Comparison of ENCODE assay signal across 17 cellular contexts in genomic region chr13:27401210-27401609, GRCh38. TPM values are rescaled to one million over a fixed set of nuclear protein-coding genes. Genes with fewer than 3 reads are reported as not detected.
A peak's percentile ranks its signal among the peaks of the same experiment; 100 is the strongest.
DNase-seq lines count a peak whose midpoint lies in the region; ATAC-seq, FAIRE-seq and TF ChIP-seq lines count a peak whose summit lies in the region.
"Had no signal": no experiment of that assay in that cellular context is flagged by ENCODE, and none has a peak within 500 bp of the region (broad histone marks: within the 10 kb centered on the region; RNA-seq: fewer than 3 reads in every experiment).

No MANE protein-coding gene starts in this region.

- H3K9me3 Mint-ChIP-seq in Caco-2 (ENCODE audit: unreplicated experiment), result peaks cover 9% of the 10 kb centered on the region
- no peaks in the 10 kb centered on the region for H3K9me3 Mint-ChIP-seq in activated naive CD4-positive, alpha-beta T cell treated with anti-CD3 and anti-CD28 coated beads for 36 hours
- H3K9me3 Mint-ChIP-seq: activated CD4-positive, alpha-beta memory T cell treated with anti-CD3 and anti-CD28 coated beads for 36 hours had no signal

- no peaks in the 10 kb centered on the region for H4K20me1 ChIP-seq in GM12878 (ENCODE audit: control insufficient read depth, insufficient read depth)

- no peak for TF ChIP-seq EP300 in GM12878 (IDR thresholded peaks at IDR 0.05; ENCODE audit: borderline replicate concordance in 1 of 2, control insufficient read depth in 1 of 2, low read depth in 2 of 2, low read length in 2 of 2)
- TF ChIP-seq EP300 in esophagus muscularis mucosa (IDR thresholded peaks at IDR 0.05), result no peak

- intact Hi-C loops in Caco-2 (cut with micrococcal nuclease; ENCODE audit: unreplicated experiment) (no loop called here), GM12878 (cut with micrococcal nuclease; ENCODE audit: unreplicated experiment) (no loop called here), esophagus muscularis mucosa (cut with DNase I) (no loop called here)
- intact Hi-C loops in activated naive CD4-positive, alpha-beta T cell treated with anti-CD3 and anti-CD28 coated beads for 36 hours (cut with micrococcal nuclease), result no loop called here

- no peaks in the 10 kb centered on the region for H3K27me3 ChIP-seq in Caco-2 (replicated peaks; ENCODE audit: control insufficient read depth, insufficient read depth, low read length)
- no peaks in the 10 kb centered on the region; a peak in 1 of 4 replicates for H3K27me3 ChIP-seq in GM12878 (replicated peaks in 1 of 2; ENCODE audit: control insufficient read depth in 2 of 2, insufficient read depth in 2 of 2, low read length in 1 of 2)
- no peaks in the 10 kb centered on the region for H3K27me3 ChIP-seq in mucosa of rectum (ENCODE audit: control insufficient read depth in 2 of 2, insufficient read depth in 2 of 2, low read length in 2 of 2)
- H3K27me3 ChIP-seq in esophagus muscularis mucosa, result no peaks in the 10 kb centered on the region
- H3K27me3 ChIP-seq: ovary had no signal

- no peak for TF ChIP-seq RAD21 in GM12878 (IDR thresholded peaks at IDR 0.05; ENCODE audit: insufficient read depth, low read depth, low read length)

- H3K36me3 ChIP-seq in Caco-2 (ENCODE audit: control insufficient read depth, insufficient read depth, low read length) (no peaks in the 10 kb centered on the region), GM12878 (ENCODE audit: control insufficient read depth in 2 of 2, insufficient read depth in 2 of 2, low read length in 1 of 2) (no peaks in the 10 kb centered on the region), mucosa of rectum (ENCODE audit: control insufficient read depth in 2 of 2, insufficient read depth in 2 of 2, low read length in 2 of 2) (no peaks in the 10 kb centered on the region), esophagus muscularis mucosa (no peaks in the 10 kb centered on the region)
- H3K36me3 ChIP-seq: ovary had no signal

- SMC1A ChIA-PET in GM12878 (lab: Charles Lee; ENCODE audit: uncharacterized antibody, unreplicated experiment), result no interaction called here

- POLR2A ChIA-PET in Caco-2 (lab: Charles Lee), result no interaction called here
- POLR2A ChIA-PET in GM12878 (lab: Charles Lee), result no interaction called here

- TF ChIP-seq CTCF in Caco-2 (IDR thresholded peaks at IDR 0.05; ENCODE audit: insufficient read depth in 1 of 2, low read depth in 1 of 2, low read length in 1 of 2, severe bottlenecking in 1 of 2, unreplicated experiment in 1 of 2) (no peak), GM12878 (IDR thresholded peaks at IDR 0.05 in 2 of 3, conservative IDR thresholded peaks at IDR 0.05 in 1 of 3; ENCODE audit: control insufficient read depth in 2 of 3, extremely low read depth in 1 of 3, insufficient read depth in 1 of 3, low read depth in 3 of 3, low read length in 3 of 3) (no peak), esophagus muscularis mucosa (IDR thresholded peaks at IDR 0.05) (no peak)

- FAIRE-seq in GM12878 (lab: Jason Lieb, UNC), result no peak
- FAIRE-seq: H54 had no signal

- ATAC-seq in GM12878 (no peak), GM19463 (IDR thresholded peaks at IDR 0.05; ENCODE audit: unreplicated experiment) (no peak)

- in situ Hi-C loops in GM12878 (cut with MboI), result no loop called here
- in situ Hi-C loops in ACHN (cut with HindIII; ENCODE audit: low pct_ligation_motif_present, low pct_unique_long_range_greater_than_20kb, low sequenced_read_pairs), result no loop called here

- H3K9me3 ChIP-seq in Caco-2, result no peaks in the 10 kb centered on the region
- H3K9me3 ChIP-seq in GM12878 (replicated peaks; ENCODE audit: control insufficient read depth, insufficient read depth, low read length), result no peaks in the 10 kb centered on the region; the same call in 2 of the 3 replicates
- no peaks in the 10 kb centered on the region for H3K9me3 ChIP-seq in mucosa of rectum (ENCODE audit: control insufficient read depth in 2 of 2, low read length in 2 of 2)
- no peaks in the 10 kb centered on the region for H3K9me3 ChIP-seq in esophagus muscularis mucosa
- H3K9me3 ChIP-seq: ovary had no signal

- peak overlapping the region; percentile 95 for H3K27ac Mint-ChIP-seq in Caco-2 (ENCODE audit: unreplicated experiment)
- H3K27ac Mint-ChIP-seq in activated naive CD4-positive, alpha-beta T cell treated with anti-CD3 and anti-CD28 coated beads for 36 hours, result no peak overlapping the region
- H3K27ac Mint-ChIP-seq: activated CD4-positive, alpha-beta memory T cell treated with anti-CD3 and anti-CD28 coated beads for 36 hours had no signal

- CTCF ChIA-PET in Caco-2 (lab: Charles Lee) (no interaction called here), GM12878 (lab: Yijun Ruan, JAX) (interaction anchor here (0.6 to 1.2 kb wide), 2 partner anchors 10 to 26 kb away, joined by 3 to 5 read pairs; no protein-coding TSS in a partner anchor)
- CTCF ChIA-PET in activated naive CD4-positive, alpha-beta T cell treated with anti-CD3 and anti-CD28 coated beads for 36 hours (lab: Charles Lee), result interaction anchor here (1.3 to 2.3 kb wide), 2 partner anchors 41 to 425 kb away, joined by 4 to 6 read pairs; no protein-coding TSS in a partner anchor

- H3K4me1 ChIP-seq in Caco-2 (peaks cover 42% of the 10 kb centered on the region), GM12878 (ENCODE audit: control insufficient read depth, insufficient read depth, low read length) (no peaks in the 10 kb centered on the region), mucosa of rectum (ENCODE audit: control insufficient read depth in 2 of 2, insufficient read depth in 2 of 2, low read length in 2 of 2) (peaks cover 24 to 47% of the 10 kb centered on the region in 2 donors), esophagus muscularis mucosa (peaks cover 14 to 25% (median 18%) of the 10 kb centered on the region in 4 donors)

- H3K27ac ChIP-seq in GM12878 (ENCODE audit: control insufficient read depth, insufficient read depth), result no peak overlapping the region
- peak overlapping the region; percentile 20 to 58 for H3K27ac ChIP-seq in mucosa of rectum (ENCODE audit: low read depth in 2 of 2, low read length in 2 of 2)
- H3K27ac ChIP-seq in esophagus muscularis mucosa (replicated peaks in 1 of 4), result no peak overlapping the region
- H3K27ac ChIP-seq: ovary had no signal

- H3K79me2 ChIP-seq in GM12878 (ENCODE audit: control insufficient read depth, insufficient read depth, low read length), result no peaks in the 10 kb centered on the region

- H3K9ac ChIP-seq in GM12878 (ENCODE audit: control insufficient read depth, insufficient read depth, low read length) (no peak overlapping the region), mucosa of rectum (ENCODE audit: low read depth in 1 of 2, low read length in 2 of 2) (no peak overlapping the region)

- RAD21 ChIA-PET in GM12878 (lab: Charles Lee; ENCODE audit: unreplicated experiment), result no interaction called here

- TF ChIP-seq POLR2A in GM12878 (IDR thresholded peaks at IDR 0.05; ENCODE audit: low read depth, low read length), result no peak
- no peak for TF ChIP-seq POLR2A in esophagus muscularis mucosa (IDR thresholded peaks at IDR 0.05; ENCODE audit: low read depth)

- WGBS in GM12878 (ENCODE audit: insufficient coverage, insufficient replicate concordance, low lambda C conversion rate, missing lambda C conversion rate), result 6% methylated on average over 3 of the region's 3 CpGs
- WGBS in esophagus muscularis mucosa, result 63% methylated on average over 2 of the region's 3 CpGs

- no peak overlapping the region for H2AFZ ChIP-seq in GM12878 (ENCODE audit: control insufficient read depth, low read depth, low read length)

- no TSS peak for BruUV-seq in Caco-2 (replicated peaks; lab: Mats Ljungman, UMichigan)
- no TSS peak for BruUV-seq in GM12878 (replicated peaks; lab: Mats Ljungman, UMichigan)

- H3K4me1 Mint-ChIP-seq in Caco-2 (ENCODE audit: low read depth, unreplicated experiment), result peaks cover 30% of the 10 kb centered on the region
- peaks cover 1% of the 10 kb centered on the region for H3K4me1 Mint-ChIP-seq in activated naive CD4-positive, alpha-beta T cell treated with anti-CD3 and anti-CD28 coated beads for 36 hours (ENCODE audit: low read depth)

- H3K27me3 Mint-ChIP-seq in Caco-2 (ENCODE audit: insufficient read depth, unreplicated experiment), result no peaks in the 10 kb centered on the region
- no peaks in the 10 kb centered on the region for H3K27me3 Mint-ChIP-seq in activated naive CD4-positive, alpha-beta T cell treated with anti-CD3 and anti-CD28 coated beads for 36 hours (ENCODE audit: low read depth)

- H3K4me3 ChIP-seq in Caco-2 (ENCODE audit: low read depth, low read length) (no peak overlapping the region), GM12878 (no peak overlapping the region), mucosa of rectum (ENCODE audit: low read length in 2 of 2) (peak overlapping the region in 1 of 2 donors; percentile 22), esophagus muscularis mucosa (no peak overlapping the region)
- H3K4me3 ChIP-seq: ovary had no signal

- H3K4me3 Mint-ChIP-seq in Caco-2 (ENCODE audit: unreplicated experiment), result no peak overlapping the region
- no peak overlapping the region for H3K4me3 Mint-ChIP-seq in activated naive CD4-positive, alpha-beta T cell treated with anti-CD3 and anti-CD28 coated beads for 36 hours
- H3K4me3 Mint-ChIP-seq: activated CD4-positive, alpha-beta memory T cell treated with anti-CD3 and anti-CD28 coated beads for 36 hours had no signal

- no peak overlapping the region for H3K4me2 ChIP-seq in GM12878 (ENCODE audit: control insufficient read depth, insufficient read depth)

- H3K36me3 Mint-ChIP-seq in Caco-2 (ENCODE audit: insufficient read depth, unreplicated experiment), result peaks cover 9% of the 10 kb centered on the region
- H3K36me3 Mint-ChIP-seq in activated naive CD4-positive, alpha-beta T cell treated with anti-CD3 and anti-CD28 coated beads for 36 hours (ENCODE audit: low read depth), result no peaks in the 10 kb centered on the region
- H3K36me3 Mint-ChIP-seq: activated CD4-positive, alpha-beta memory T cell treated with anti-CD3 and anti-CD28 coated beads for 36 hours had no signal

- no peak for DNase-seq in Caco-2
- peak; percentile 85 for DNase-seq in NOMO-1 treated with DMSO at 0.1 percent for 48 hours (lab: John Stamatoyannopoulos, UW; ENCODE audit: unreplicated experiment)
- DNase-seq in GM12878 (ENCODE audit: low read depth, low spot score), result no peak
- no peak for DNase-seq in ACHN
- DNase-seq in activated naive CD4-positive, alpha-beta T cell treated with anti-CD3 and anti-CD28 coated beads for 36 hours, result no peak
- no peak for DNase-seq in esophagus muscularis mucosa (ENCODE audit: extremely low spot score)
- DNase-seq: activated CD4-positive, alpha-beta memory T cell treated with anti-CD3 and anti-CD28 coated beads for 36 hours; hippocampal formation; mesenchymal stem cell; NCI-H1436 treated with DMSO at 0.1 percent for 48 hours; NCI-H69; ovary; stimulated activated CD4-positive, alpha-beta T cell treated with anti-CD3 and anti-CD28 coated beads, Interleukin-1b, Interleukin-23, amount 100 ng/mL, for 48 hours; stimulated activated naive CD4-positive, alpha-beta T cell had no signal

RNA-seq across cellular contexts. Expression of gene GTF3A, which starts 23.2 kb away (rescaled TPM):
- 132 and 141 TPM in 2 replicates for total RNA-seq in Caco-2 (2022)
- 46.3 and 49.6 TPM in 2 replicates for total RNA-seq in GM12878 (2013; cell fraction: nucleolus; rRNA removed)
- 232 TPM in 2 replicates for total RNA-seq in GM12878 (2014; rRNA removed)
- 247 and 249 TPM in 2 replicates for total RNA-seq in GM12878 (2014; rRNA removed; fragmentation: Illumina TruSeq; extraction: Trizol)
- 192 and 201 TPM in 2 replicates for total RNA-seq in GM12878 (2021)
- polyA plus RNA-seq in GM12878 (2011; ENCODE audit: low read depth), result 91.2 TPM
- polyA plus RNA-seq in GM12878 (2011; rRNA removed), result 150 and 204 TPM in 2 replicates
- 91.1 and 113 TPM in 2 replicates for polyA plus RNA-seq in GM12878 (2011; cell fraction: cytosol; rRNA removed)
- 81.1 and 86.9 TPM in 2 replicates for polyA plus RNA-seq in GM12878 (2011; cell fraction: nucleus; rRNA removed)
- 94.7 and 123 TPM in 2 replicates for polyA plus RNA-seq in GM12878 (2012)
- polyA plus RNA-seq in GM12878 (2014; fragmentation: Illumina TruSeq; extraction: Trizol), result 350 and 400 TPM in 2 replicates
- 100 to 1,000 TPM in 1 of 2 experiments, 10 to 100 TPM in 1; 74.2 to 187 TPM for polyA plus RNA-seq in GM12878 (2014; fragmentation: Nextera tagmentation; extraction: Ambion mirVana)
- 183 and 199 TPM in 2 replicates for polyA plus RNA-seq in GM12878 (2014; rRNA removed)
- polyA plus RNA-seq in GM12878 (2016; fragmentation: Nextera tagmentation; extraction: Ambion mirVana), result 100 to 1,000 TPM; 501 to 524 TPM
- polyA minus RNA-seq in GM12878 (2011; rRNA and poly(A)+ RNA removed), result 63.6 and 75.4 TPM in 2 replicates
- 36.8 and 43.0 TPM in 2 replicates for polyA minus RNA-seq in GM12878 (2011; cell fraction: cytosol; rRNA and poly(A)+ RNA removed)
- 34.5 and 66.4 TPM in 2 replicates for polyA minus RNA-seq in GM12878 (2011; cell fraction: nucleus; rRNA and poly(A)+ RNA removed)
- 100 to 1,000 TPM; 303 to 314 TPM for total RNA-seq in activated naive CD4-positive, alpha-beta T cell treated with anti-CD3 and anti-CD28 coated beads for 36 hours
- 100 to 1,000 TPM; 129 to 197 (median 140) TPM for total RNA-seq in esophagus muscularis mucosa

RNA-seq across cellular contexts. Expression of gene MTIF3, which starts 49.2 kb away (rescaled TPM):
- total RNA-seq in Caco-2 (2022) (41.8 and 51.5 TPM in 2 replicates), GM12878 (2014; rRNA removed) (26.0 and 47.3 TPM in 2 replicates), GM12878 (2014; rRNA removed; fragmentation: Illumina TruSeq; extraction: Trizol) (44.2 and 48.4 TPM in 2 replicates), GM12878 (2021) (22.4 and 22.5 TPM in 2 replicates), esophagus muscularis mucosa (10 to 100 TPM; 45.1 to 86.6 (median 67.5) TPM)
- 15.5 and 17.9 TPM in 2 replicates for total RNA-seq in GM12878 (2013; cell fraction: nucleolus; rRNA removed)
- 53.6 TPM for polyA plus RNA-seq in GM12878 (2011; ENCODE audit: low read depth)
- polyA plus RNA-seq in GM12878 (2011; rRNA removed) (49.1 and 70.3 TPM in 2 replicates), GM12878 (2014; fragmentation: Illumina TruSeq; extraction: Trizol) (68.0 and 75.1 TPM in 2 replicates), GM12878 (2014; fragmentation: Nextera tagmentation; extraction: Ambion mirVana) (10 to 100 TPM; 64.7 to 73.9 TPM), GM12878 (2014; rRNA removed) (29.4 and 40.0 TPM in 2 replicates), GM12878 (2016; fragmentation: Nextera tagmentation; extraction: Ambion mirVana) (10 to 100 TPM; 50.3 to 51.1 TPM)
- polyA plus RNA-seq in GM12878 (2011; cell fraction: cytosol; rRNA removed), result 28.7 and 35.2 TPM in 2 replicates
- 22.3 and 24.4 TPM in 2 replicates for polyA plus RNA-seq in GM12878 (2011; cell fraction: nucleus; rRNA removed)
- 33.7 and 45.7 TPM in 2 replicates for polyA plus RNA-seq in GM12878 (2012)
- polyA minus RNA-seq in GM12878 (2011; rRNA and poly(A)+ RNA removed), result 14.3 and 17.0 TPM in 2 replicates
- polyA minus RNA-seq in GM12878 (2011; cell fraction: cytosol; rRNA and poly(A)+ RNA removed), result 6.7 and 9.4 TPM in 2 replicates
- 6.4 and 9.1 TPM in 2 replicates for polyA minus RNA-seq in GM12878 (2011; cell fraction: nucleus; rRNA and poly(A)+ RNA removed)
- 10 to 100 TPM; 34.0 to 42.1 TPM for total RNA-seq in activated naive CD4-positive, alpha-beta T cell treated with anti-CD3 and anti-CD28 coated beads for 36 hours

Comparison
In these comparisons a context has a peak if more than half of its experiments do, and no peak if none do; other contexts are left out.
1. H3K27ac ChIP-seq: peak in mucosa of rectum (2 of 2); none in GM12878 (single experiment) and esophagus muscularis mucosa (0 of 4).